ENCODE assay signal across 8 cellular contexts in genomic region chr14:21476925-21477681, GRCh38. TPM values are rescaled to one million over a fixed set of nuclear protein-coding genes. Genes with fewer than 3 reads are reported as not detected.
DNase-seq lines count a peak whose midpoint lies in the region; ATAC-seq and TF ChIP-seq lines count a peak whose summit lies in the region.

RAB2B (minus strand) TSS chr14:21476959; CDS start chr14:21476872, 87 bp downstream.
TOX4 (plus strand) TSS chr14:21477195; CDS start chr14:21477279, 84 bp downstream.

- no peaks in the 10 kb centered on the region for H3K9me1 ChIP-seq in IMR-90 (ENCODE audit: insufficient read depth, low read length)

- peak; percentile 98 for ATAC-seq in GM21526 (IDR thresholded peaks at IDR 0.05; ENCODE audit: low FRiP score, unreplicated experiment)
- ATAC-seq in IMR-90 (ENCODE audit: low read depth) = peak; percentile 100

- H3K27me3 ChIP-seq in IMR-90 (ENCODE audit: control insufficient read depth, insufficient read depth, low read length) (no peaks in the 10 kb centered on the region), mucosa of stomach (ENCODE audit: control insufficient read depth, insufficient read depth, low read length) (no peaks in the 10 kb centered on the region)

- peak; percentile 53; the same call in 1 of the 2 replicates for TF ChIP-seq RAD21 in IMR-90 (IDR thresholded peaks at IDR 0.05; ENCODE audit: low read length)

- in situ Hi-C loops in IMR-90 (cut with MboI; ENCODE audit: low sequenced_read_pairs) = no loop called here

- H3K56ac ChIP-seq in IMR-90 (ENCODE audit: extremely low read depth, insufficient read depth, low read length) = peak within 1 kb of the TSS; percentile 80

- peak within 1 kb of the TSS; percentile 90 for H3K9ac ChIP-seq in IMR-90 (ENCODE audit: low read depth, low read length)
- H3K9ac ChIP-seq in mucosa of stomach (ENCODE audit: low read length) = peak within 1 kb of the TSS; percentile 90

- peak within 1 kb of the TSS; percentile 93 for H3K4ac ChIP-seq in IMR-90 (ENCODE audit: low read depth, low read length)

- peak within 1 kb of the TSS; percentile 90 for H3K27ac ChIP-seq in IMR-90 (ENCODE audit: insufficient read depth, low read length)

- BruUV-seq in IMR-90 (replicated peaks; lab: Mats Ljungman, UMichigan) = no TSS peak

- H3K4me1 ChIP-seq in IMR-90 (ENCODE audit: control insufficient read depth, insufficient read depth, low read length) (no peaks in the 10 kb centered on the region; the same call in 1 of the 2 replicates), mucosa of stomach (ENCODE audit: control insufficient read depth, insufficient read depth, low read length) (no peaks in the 10 kb centered on the region)

- dilution Hi-C loops in IMR-90 (cut with HindIII; ENCODE audit: low sequenced_read_pairs, unreplicated experiment) = no loop called here

- 0% methylated on average over 5 of the region's 49 CpGs; no CpG with 5 or more reads in 1 of the 2 experiments for WGBS in IMR-90 (ENCODE audit: extremely low coverage in 2 of 2, insufficient read length in 1 of 2), 2 experiments

- peak within 1 kb of the TSS; percentile 90 for H2AK9ac ChIP-seq in IMR-90 (replicated peaks; ENCODE audit: low read depth, low read length, poor library complexity)

- peak within 1 kb of the TSS; percentile 73 for H3K23ac ChIP-seq in IMR-90 (ENCODE audit: low read depth, low read length)

- peak; percentile 100; the same call in 1 of the 2 replicates for TF ChIP-seq CTCF in IMR-90 (conservative IDR thresholded peaks at IDR 0.05; ENCODE audit: low read depth, low read length)

- H3K36me3 ChIP-seq in IMR-90 (ENCODE audit: control insufficient read depth, insufficient read depth, low read length) (peaks cover 5% of the 10 kb centered on the region), mucosa of stomach (ENCODE audit: control insufficient read depth, insufficient read depth, low read length) (no peaks in the 10 kb centered on the region)

- CTCF ChIA-PET in IMR-90 (lab: Yijun Ruan, JAX) = interaction anchor here (1.5 to 2.7 kb wide), 2 partner anchors 21 to 40 kb away, joined by 3 to 10 read pairs; no protein-coding TSS in a partner anchor

- H2BK20ac ChIP-seq in IMR-90 (ENCODE audit: low read depth, low read length) = no peak within 1 kb of the TSS; the same call in 1 of the 2 replicates

- H2AK5ac ChIP-seq in IMR-90 (ENCODE audit: low read depth, low read length) = 0 out of 2 replicates have a peak within 1 kb of the TSS, but pooled peaks have one; percentile 40

- peak within 1 kb of the TSS; percentile 79 for H2BK120ac ChIP-seq in IMR-90 (ENCODE audit: low read depth, low read length)

- POLR2A ChIA-PET in IMR-90 (lab: Charles Lee; ENCODE audit: unreplicated experiment) = interaction anchor here (0.6 kb wide), 1 partner anchor 24 kb away, joined by 3 read pairs; no protein-coding TSS in a partner anchor

- H4K5ac ChIP-seq in IMR-90 (ENCODE audit: low read depth, low read length) = peak within 1 kb of the TSS; percentile 93

- peak; percentile 95 for TF ChIP-seq POLR2A in IMR-90 (IDR thresholded peaks at IDR 0.05; ENCODE audit: low read depth, low read length)
- peak; percentile 81 for TF ChIP-seq POLR2A in erythroblast (IDR thresholded peaks at IDR 0.05; ENCODE audit: low read length)

- peak within 1 kb of the TSS; percentile 82 for H3K18ac ChIP-seq in IMR-90 (ENCODE audit: low read depth, low read length)

- peak within 1 kb of the TSS; percentile 89 for H4K91ac ChIP-seq in IMR-90 (ENCODE audit: insufficient read depth, low read depth, low read length)

- peak within 1 kb of the TSS; percentile 87 to 98; a peak in 3 of 4 replicates for H4K8ac ChIP-seq in IMR-90 (ENCODE audit: low read depth in 2 of 2, low read length in 2 of 2)

- H3K4me3 ChIP-seq in IMR-90 (ENCODE audit: insufficient read depth, low read depth, low read length) (peak within 1 kb of the TSS; percentile 90), mucosa of stomach (ENCODE audit: low read length) (peak within 1 kb of the TSS; percentile 99)

- peak within 1 kb of the TSS; percentile 53; the same call in 1 of the 3 replicates for H2BK15ac ChIP-seq in IMR-90 (ENCODE audit: low read depth, low read length)

- intact Hi-C loops in IMR-90 (cut with micrococcal nuclease) = loop anchor here (1.0 to 2.0 kb wide), 3 partner anchors 21 to 80 kb away; partner anchors contain the start of gene CHD8

- peaks cover 8 to 34% of the 10 kb centered on the region in 2 experiments for H3K79me1 ChIP-seq in IMR-90 (ENCODE audit: low read depth in 1 of 2, low read length in 2 of 2)

- peak within 1 kb of the TSS; percentile 96 for H3K4me2 ChIP-seq in IMR-90 (ENCODE audit: low read depth, low read length)

- H4K20me1 ChIP-seq in IMR-90 (ENCODE audit: insufficient read depth, low read length) = no peaks in the 10 kb centered on the region

- H2BK5ac ChIP-seq in IMR-90 (ENCODE audit: low read depth, low read length, poor library complexity, severe bottlenecking) = peak within 1 kb of the TSS; percentile 82

- peak; percentile 97 for DNase-seq in DMS153 (lab: John Stamatoyannopoulos, UW)
- peak; percentile 99 for DNase-seq in IMR-90
- DNase-seq in OCI-M1 (lab: John Stamatoyannopoulos, UW) = peak; percentile 97
- DNase-seq in activated T-cell treated with anti-CD3 and anti-CD28 coated beads, Interleukin-2, amount 50 U/mL, for 1 hour = peak; percentile 91
- DNase-seq in erythroblast (lab: John Stamatoyannopoulos, UW) = peak; percentile 98
- peak; percentile 88 for DNase-seq in stimulated activated CD8-positive, alpha-beta memory T cell treated with anti-CD3 and anti-CD28 coated beads, Interleukin-7, amount 100 ng/mL, for 24 hours (ENCODE audit: low read depth)

- peak within 1 kb of the TSS; percentile 84 for H3K14ac ChIP-seq in IMR-90 (replicated peaks; ENCODE audit: low read depth, low read length)

- peak within 1 kb of the TSS; percentile 95 for H2AFZ ChIP-seq in IMR-90 (replicated peaks; ENCODE audit: low read length, poor library complexity)

- H3K9me3 ChIP-seq in IMR-90 (ENCODE audit: control insufficient read depth, insufficient read depth, low read length) = no peaks in the 10 kb centered on the region
- H3K9me3 ChIP-seq in mucosa of stomach (ENCODE audit: control insufficient read depth, low read length) = no peaks in the 10 kb centered on the region

TF ChIP-seq in IMR-90, 13 proteins besides CTCF, POLR2A, EP300 and RAD21:
- 0 out of 2 replicates have a peak, but pooled peaks have one; percentile 21 for TF ChIP-seq MXI1 (IDR thresholded peaks at IDR 0.05; ENCODE audit: borderline replicate concordance, low read depth, low read length)
- TF ChIP-seq NFE2L2 (IDR thresholded peaks at IDR 0.05; ENCODE audit: low read depth, low read length) = no peak
- TF ChIP-seq RFX5 (IDR thresholded peaks at IDR 0.05; ENCODE audit: low read depth, low read length) = no peak
- no peak for TF ChIP-seq BHLHE40 (IDR thresholded peaks at IDR 0.05; ENCODE audit: low read depth, low read length)
- no peak for TF ChIP-seq FOS (IDR thresholded peaks at IDR 0.05; ENCODE audit: low read depth, low read length)
- no peak for TF ChIP-seq ELK1 (IDR thresholded peaks at IDR 0.05; ENCODE audit: borderline replicate concordance, low read depth, low read length)
- TF ChIP-seq RCOR1 (IDR thresholded peaks at IDR 0.05; ENCODE audit: insufficient replicate concordance, low read length) = peak; percentile 64
- no peak for TF ChIP-seq CEBPB (IDR thresholded peaks at IDR 0.05; ENCODE audit: low read depth, low read length)
- TF ChIP-seq SMC3 (IDR thresholded peaks at IDR 0.05; ENCODE audit: low read depth, low read length) = peak; percentile 58
- TF ChIP-seq CHD1 (IDR thresholded peaks at IDR 0.05; ENCODE audit: low read depth, low read length) = peak; percentile 82; the same call in 1 of the 2 replicates
- TF ChIP-seq MAFK (IDR thresholded peaks at IDR 0.05; ENCODE audit: low read depth, low read length) = no peak
- no peak; the same call in none of the 2 replicates for TF ChIP-seq USF2 (IDR thresholded peaks at IDR 0.05; ENCODE audit: low read depth, low read length)
- peak; percentile 91; the same call in 1 of the 2 replicates for TF ChIP-seq MAZ (IDR thresholded peaks at IDR 0.05; ENCODE audit: borderline replicate concordance, low read depth, low read length)

RNA-seq across cellular contexts. Expression of gene RAB2B, which starts in this region (rescaled TPM):
- 25.0 and 26.2 TPM in 2 replicates for total RNA-seq in IMR-90 (2012; rRNA removed)
- polyA plus RNA-seq in IMR-90 (2012; rRNA removed) = 13.7 and 17.1 TPM in 2 replicates
- 4.8 TPM in 2 replicates for polyA plus RNA-seq in IMR-90 (2012; cell fraction: cytosol; rRNA removed)
- 4.2 and 20.8 TPM in 2 replicates for polyA plus RNA-seq in IMR-90 (2012; cell fraction: nucleus; rRNA removed; ENCODE audit: low replicate concordance)

RNA-seq across cellular contexts. Expression of gene TOX4, which starts in this region (rescaled TPM):
- 26.7 and 31.7 TPM in 2 replicates for total RNA-seq in IMR-90 (2012; rRNA removed)
- polyA plus RNA-seq in IMR-90 (2012; rRNA removed) = 56.6 and 71.8 TPM in 2 replicates
- polyA plus RNA-seq in IMR-90 (2012; cell fraction: cytosol; rRNA removed) = 16.9 and 26.5 TPM in 2 replicates
- 52.6 and 68.4 TPM in 2 replicates for polyA plus RNA-seq in IMR-90 (2012; cell fraction: nucleus; rRNA removed; ENCODE audit: low replicate concordance)

Comparison
In these comparisons a context has a peak if more than half of its experiments do, and no peak if none do; other contexts are left out.
1. Peak in every context shown above with its lines: DNase-seq, ATAC-seq, H3K4me3 ChIP-seq and H3K27ac ChIP-seq.